In genomic region chr21:17610862-17611261, GRCh38 we compare ENCODE assay signal across 8 cellular contexts. TPM values are rescaled to one million over a fixed set of nuclear protein-coding genes. Genes with fewer than 3 reads are reported as not detected.
DNase-seq lines count a peak whose midpoint lies in the region; ATAC-seq, FAIRE-seq and TF ChIP-seq lines count a peak whose summit lies in the region.

No MANE protein-coding gene starts in this region.

- TF ChIP-seq POLR2A in HepG2 (IDR thresholded peaks at IDR 0.05; ENCODE audit: insufficient read depth in 1 of 2, low read depth in 2 of 2, low read length in 2 of 2) (no peak), tibial nerve (IDR thresholded peaks at IDR 0.05) (no peak)

- peak overlapping the region; percentile 95 for H3K4me2 ChIP-seq in astrocyte (ENCODE audit: low read length)
- H3K4me2 ChIP-seq in HepG2 (ENCODE audit: low read depth, low read length) = peak overlapping the region; percentile 89

- H3K27me3 Mint-ChIP-seq in astrocyte (ENCODE audit: low read depth, unreplicated experiment) = no peaks in the 10 kb centered on the region

- H3K4me1 ChIP-seq in astrocyte (ENCODE audit: insufficient read depth, low read length) = peaks cover 6% of the 10 kb centered on the region
- peaks cover 44% of the 10 kb centered on the region for H3K4me1 ChIP-seq in HepG2 (ENCODE audit: insufficient read depth, low read length)
- H3K4me1 ChIP-seq in tibial nerve = peaks cover 0 to 44% (median 7%) of the 10 kb centered on the region in 4 donors

- CTCF ChIA-PET in HepG2 (lab: Yijun Ruan, JAX; ENCODE audit: low intra/inter-chr PET ratio, low total read pairs) = no interaction called here

- H3K9ac ChIP-seq in astrocyte (ENCODE audit: low read length) = peak overlapping the region; percentile 92
- H3K9ac ChIP-seq in HepG2 (ENCODE audit: insufficient read depth, low read depth, low read length) = peak overlapping the region; percentile 86

- peak overlapping the region; percentile 89 for H3K4me3 ChIP-seq in Jurkat, Clone E6-1 (ENCODE audit: low read length)
- H3K4me3 ChIP-seq in astrocyte (ENCODE audit: insufficient read depth, low read depth, low read length) (peak overlapping the region; percentile 81), HepG2 (replicated peaks in 1 of 3; ENCODE audit: insufficient read depth in 1 of 3, low read depth in 2 of 3, low read length in 3 of 3) (peak overlapping the region; percentile 82 to 90 (median 85)), tibial nerve (peak overlapping the region; percentile 76 to 89 (median 86))

- H3K36me3 Mint-ChIP-seq in astrocyte (ENCODE audit: low read depth, unreplicated experiment) = peaks cover 5% of the 10 kb centered on the region

- intact Hi-C loops in HepG2 (cut with micrococcal nuclease; ENCODE audit: unreplicated experiment) = loop anchor here (10.0 kb wide), 1 partner anchor 204 kb away; the partner anchor contains the start of gene C21orf91

- TF ChIP-seq CTCF in astrocyte (IDR thresholded peaks at IDR 0.05; ENCODE audit: insufficient read depth, low read depth, low read length) (no peak), HepG2 (CRISPR knock-in tag; IDR thresholded peaks at IDR 0.05) (no peak), tibial nerve (IDR thresholded peaks at IDR 0.05) (no peak)

- H3K27ac ChIP-seq in astrocyte (ENCODE audit: low read depth, low read length) (peak overlapping the region; percentile 92), HepG2 (ENCODE audit: extremely low read length, insufficient read depth, low read length) (peak overlapping the region; percentile 73), tibial nerve (peak overlapping the region; percentile 90 to 98 (median 96))

- ATAC-seq in HepG2 (peak; percentile 11), GM18909 (IDR thresholded peaks at IDR 0.05; ENCODE audit: poor library complexity, unreplicated experiment) (no peak), HG03469 (IDR thresholded peaks at IDR 0.05; ENCODE audit: unreplicated experiment) (no peak)

- no TSS peak for BruUV-seq in HepG2 (replicated peaks; lab: Mats Ljungman, UMichigan)

- in situ Hi-C loops in HepG2 (cut with HindIII; ENCODE audit: extremely low pct_ligation_motif_present, low pct_unique_long_range_greater_than_20kb) = no loop called here

- TF ChIP-seq EP300 in HepG2 (IDR thresholded peaks at IDR 0.05; ENCODE audit: low read depth in 2 of 2, low read length in 2 of 2) = no peak
- no peak for TF ChIP-seq EP300 in HepG2 (CRISPR knock-in tag; IDR thresholded peaks at IDR 0.05; ENCODE audit: borderline replicate concordance)
- no peak for TF ChIP-seq EP300 in tibial nerve (IDR thresholded peaks at IDR 0.05)

- POLR2A ChIA-PET in HepG2 (lab: Yijun Ruan, JAX) = interaction anchor here (0.7 to 1.6 kb wide), 3 partner anchors 10 to 138 kb away, joined by 3 read pairs; no protein-coding TSS in a partner anchor

- FAIRE-seq in astrocyte (lab: Jason Lieb, UNC) = no peak
- FAIRE-seq in HepG2 (lab: Jason Lieb, UNC) = no peak

- H3K27me3 ChIP-seq in astrocyte (ENCODE audit: insufficient read depth, low read length) (no peaks in the 10 kb centered on the region), HepG2 (ENCODE audit: control insufficient read depth in 1 of 2, insufficient read depth in 2 of 2, low read length in 2 of 2) (no peaks in the 10 kb centered on the region; a peak in 1 of 5 replicates), tibial nerve (no peaks in the 10 kb centered on the region)

- H3K4me1 Mint-ChIP-seq in astrocyte (ENCODE audit: low read depth, unreplicated experiment) = peaks cover 20% of the 10 kb centered on the region

- TF ChIP-seq RAD21 in HepG2 (CRISPR knock-in tag; IDR thresholded peaks at IDR 0.05) = no peak

- peak overlapping the region; percentile 73 for H2AFZ ChIP-seq in astrocyte (ENCODE audit: low read depth, low read length)
- H2AFZ ChIP-seq in HepG2 (ENCODE audit: low read length) = no peak overlapping the region

- 5% methylated on average over 9 of the region's 9 CpGs for WGBS in HepG2 (ENCODE audit: low lambda C conversion rate)
- WGBS in tibial nerve, 2 donors = 19 to 21% methylated on average over 9 of the region's 9 CpGs

- H3K79me2 ChIP-seq in astrocyte (ENCODE audit: insufficient read depth, low read length) (peaks cover 64% of the 10 kb centered on the region), HepG2 (ENCODE audit: insufficient read depth, low read length) (peaks cover 50% of the 10 kb centered on the region)

- peak overlapping the region; percentile 99 for H3K27ac Mint-ChIP-seq in astrocyte (ENCODE audit: unreplicated experiment)

- H3K9me3 Mint-ChIP-seq in astrocyte (ENCODE audit: unreplicated experiment) = no peaks in the 10 kb centered on the region

- peak; percentile 11 for DNase-seq in AG20443 (ENCODE audit: low spot score)
- no peak for DNase-seq in Jurkat, Clone E6-1 (ENCODE audit: low read depth, low spot score)
- no peak for DNase-seq in astrocyte (ENCODE audit: low read depth)
- DNase-seq in HepG2 (ENCODE audit: low spot score) = peak; percentile 13
- no peak for DNase-seq in tibial nerve (ENCODE audit: low spot score in 2 of 2)
- DNase-seq in effector CD4-positive, alpha-beta T cell = no peak

- H3K36me3 ChIP-seq in astrocyte (ENCODE audit: insufficient read depth, low read length) (peaks cover 8% of the 10 kb centered on the region), HepG2 (replicated peaks in 1 of 2; ENCODE audit: control insufficient read depth in 1 of 2, insufficient read depth in 2 of 2, low read length in 2 of 2) (peaks cover 0 to 12% of the 10 kb centered on the region in 2 experiments; a peak in 3 of 5 replicates), tibial nerve (peaks cover 0 to 11% (median 0%) of the 10 kb centered on the region in 3 donors)

- H3K9me3 ChIP-seq in astrocyte (ENCODE audit: insufficient read depth, low read depth, low read length) (no peaks in the 10 kb centered on the region), HepG2 (ENCODE audit: low read length) (no peaks in the 10 kb centered on the region), tibial nerve (no peaks in the 10 kb centered on the region)

- H3K4me3 Mint-ChIP-seq in astrocyte (ENCODE audit: unreplicated experiment) = peak overlapping the region; percentile 98

- no peaks in the 10 kb centered on the region for H4K20me1 ChIP-seq in astrocyte (ENCODE audit: insufficient read depth, low read length)
- H4K20me1 ChIP-seq in HepG2 (ENCODE audit: insufficient read depth, low read length) = no peaks in the 10 kb centered on the region

RNA-seq across cellular contexts. Expression of gene BTG3, which starts 1.8 kb away (rescaled TPM):
- 39.5 TPM for polyA plus RNA-seq in Jurkat, Clone E6-1 (2012; ENCODE audit: insufficient read depth, insufficient read length)
- total RNA-seq in astrocyte = 43.9 and 45.5 TPM in 2 replicates
- 11.6 and 13.9 TPM in 2 replicates for total RNA-seq in HepG2 (2016; rRNA removed; fragmentation: Illumina TruSeq; extraction: Trizol)
- total RNA-seq in HepG2 (2016; cell fraction: cytosol; rRNA removed; fragmentation: Illumina TruSeq; extraction: Trizol; ENCODE audit: low read depth) = 2.6 and 3.3 TPM in 2 replicates
- 14.2 and 15.8 TPM in 2 replicates for total RNA-seq in HepG2 (2016; cell fraction: insoluble cytoplasmic fraction; rRNA removed; fragmentation: Illumina TruSeq; extraction: Trizol)
- 5.4 and 6.1 TPM in 2 replicates for total RNA-seq in HepG2 (2016; cell fraction: membrane; rRNA removed; fragmentation: Illumina TruSeq; extraction: Trizol)
- 28.7 and 34.0 TPM in 2 replicates for total RNA-seq in HepG2 (2016; cell fraction: nucleus; rRNA removed; fragmentation: Illumina TruSeq; extraction: Trizol)
- 22.5 and 27.4 TPM in 2 replicates for polyA plus RNA-seq in HepG2 (2011; rRNA removed)
- polyA plus RNA-seq in HepG2 (2011; cell fraction: cytosol; rRNA removed) = 11.5 and 19.2 TPM in 2 replicates
- 12.4 and 14.1 TPM in 2 replicates for polyA plus RNA-seq in HepG2 (2011; cell fraction: nucleus; rRNA removed)
- 42.9 and 43.4 TPM in 2 replicates for polyA plus RNA-seq in HepG2 (2012)
- 2.5 and 3.0 TPM in 2 replicates for polyA plus RNA-seq in HepG2 (2016; cell fraction: cytosol; fragmentation: Illumina TruSeq; extraction: Trizol; ENCODE audit: low read depth)
- polyA plus RNA-seq in HepG2 (2016; cell fraction: insoluble cytoplasmic fraction; fragmentation: Illumina TruSeq; extraction: Trizol; ENCODE audit: low read depth) = 20.7 and 21.3 TPM in 2 replicates
- 4.3 and 4.4 TPM in 2 replicates for polyA plus RNA-seq in HepG2 (2016; cell fraction: membrane; fragmentation: Illumina TruSeq; extraction: Trizol; ENCODE audit: low read depth)
- 26.5 and 30.1 TPM in 2 replicates for polyA plus RNA-seq in HepG2 (2016; cell fraction: nucleus; fragmentation: Illumina TruSeq; extraction: Trizol; ENCODE audit: insufficient read depth, low read depth)
- 3.9 and 11.3 TPM in 2 replicates for polyA minus RNA-seq in HepG2 (2011; rRNA and poly(A)+ RNA removed; ENCODE audit: low replicate concordance)
- 9.0 and 9.1 TPM in 2 replicates for polyA minus RNA-seq in HepG2 (2011; cell fraction: cytosol; rRNA and poly(A)+ RNA removed)
- polyA minus RNA-seq in HepG2 (2011; cell fraction: nucleus; rRNA and poly(A)+ RNA removed) = 42.6 and 51.3 TPM in 2 replicates
- 10 to 100 TPM; 46.2 to 66.6 (median 49.9) TPM for total RNA-seq in tibial nerve

Comparison
In these comparisons a context has a peak if more than half of its experiments do, and no peak if none do; other contexts are left out.
1. DNase-seq: peak in AG20443 (single experiment) and HepG2 (single experiment); none in Jurkat, Clone E6-1 (single experiment), astrocyte (single experiment), tibial nerve (0 of 2) and effector CD4-positive, alpha-beta T cell (single experiment).
2. Peak in every context shown above with its lines, with median percentiles within 50 percentile points of each other: H3K4me3 ChIP-seq and H3K27ac ChIP-seq.